Comparison of ENCODE assay signal across 7 cellular contexts in the genomic region with DNA sequence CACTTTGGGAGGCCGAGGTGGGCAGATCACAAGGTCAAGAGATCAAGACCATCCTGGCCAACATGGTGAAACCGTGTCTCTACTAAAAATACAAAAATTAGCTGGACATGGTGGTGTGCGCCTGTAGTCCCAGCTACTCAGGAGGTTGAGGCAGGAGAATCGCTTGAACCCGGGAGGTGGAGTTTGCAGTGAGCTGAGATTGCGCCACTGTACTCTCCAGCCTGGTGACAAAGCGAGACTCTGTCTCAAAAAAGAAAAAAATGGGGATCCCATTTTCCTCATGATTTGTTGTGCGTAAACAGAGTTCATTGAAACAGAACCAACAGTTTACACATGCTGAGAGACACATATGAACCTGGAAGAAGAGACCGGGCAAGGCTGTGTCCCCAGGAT. TPM values are rescaled to one million over a fixed set of nuclear protein-coding genes. Genes with fewer than 3 reads are reported as not detected.
A peak's percentile ranks its signal among the peaks of the same experiment; 100 is the strongest.
DNase-seq lines count a peak whose midpoint lies in the region; ATAC-seq, FAIRE-seq and TF ChIP-seq lines count a peak whose summit lies in the region.
"Not testable (repeated sequence)": the region's sequence is repeated elsewhere in the genome, so short reads cannot be mapped to it uniquely, and the experiment has no call there.

No MANE protein-coding gene starts in this region.

- not testable (repeated sequence) for FAIRE-seq in astrocyte (lab: Jason Lieb, UNC)

- H3K9me2 ChIP-seq in GM23338 (ENCODE audit: insufficient read depth) = not testable (repeated sequence)

- not testable (repeated sequence) for H3K4me2 ChIP-seq in GM23338; astrocyte (ENCODE audit: low read length); osteoblast (ENCODE audit: insufficient read depth, low read length)

- not testable (repeated sequence) for H3K9me3 ChIP-seq in astrocyte (ENCODE audit: insufficient read depth, low read depth, low read length); left lung; osteoblast (ENCODE audit: low read depth, low read length); stomach

- H3K27ac Mint-ChIP-seq in GM23338 (peak overlapping the region; percentile 93), astrocyte (ENCODE audit: unreplicated experiment) (peak overlapping the region; percentile 62), endothelial cell (ENCODE audit: unreplicated experiment) (peak overlapping the region; percentile 68)
- H3K27ac Mint-ChIP-seq in activated CD4-positive, alpha-beta T cell treated with anti-CD3 and anti-CD28 coated beads for 36 hours = not testable (repeated sequence)

- intact Hi-C loops in activated CD4-positive, alpha-beta T cell treated with anti-CD3 and anti-CD28 coated beads for 36 hours (cut with DNase I, micrococcal nuclease); left lung (cut with DNase I); stomach (cut with DNase I; ENCODE audit: low total_unique reads): not testable (repeated sequence)

- H3K36me3 Mint-ChIP-seq in GM23338 (ENCODE audit: low read depth) = peaks cover 35% of the 10 kb centered on the region
- peaks cover 31% of the 10 kb centered on the region for H3K36me3 Mint-ChIP-seq in activated CD4-positive, alpha-beta T cell treated with anti-CD3 and anti-CD28 coated beads for 36 hours (ENCODE audit: low read depth)
- peaks cover 10% of the 10 kb centered on the region for H3K36me3 Mint-ChIP-seq in astrocyte (ENCODE audit: low read depth, unreplicated experiment)
- peaks cover 11% of the 10 kb centered on the region for H3K36me3 Mint-ChIP-seq in endothelial cell (ENCODE audit: low read depth, unreplicated experiment)

- H3K9ac ChIP-seq in astrocyte (ENCODE audit: low read length) = not testable (repeated sequence)

- H3F3A ChIP-seq in GM23338 (replicated peaks; ENCODE audit: low read depth) = not testable (repeated sequence)

- H3K4me1 Mint-ChIP-seq in GM23338 (peaks cover 87% of the 10 kb centered on the region), astrocyte (ENCODE audit: low read depth, unreplicated experiment) (peaks cover 34% of the 10 kb centered on the region), endothelial cell (ENCODE audit: unreplicated experiment) (peaks cover 63% of the 10 kb centered on the region)
- H3K4me1 Mint-ChIP-seq in activated CD4-positive, alpha-beta T cell treated with anti-CD3 and anti-CD28 coated beads for 36 hours = peaks cover 70% of the 10 kb centered on the region

- H3K27me3 ChIP-seq in GM23338 (ENCODE audit: insufficient read depth); astrocyte (ENCODE audit: insufficient read depth, low read length); left lung; osteoblast (ENCODE audit: insufficient read depth, low read length); stomach: not testable (repeated sequence)

- H4K20me1 ChIP-seq in GM23338 (replicated peaks; ENCODE audit: insufficient read depth) = not testable (repeated sequence)
- H4K20me1 ChIP-seq in astrocyte (ENCODE audit: insufficient read depth, low read length) = peaks cover 82% of the 10 kb centered on the region
- H4K20me1 ChIP-seq in osteoblast (ENCODE audit: insufficient read depth, low read length) = peaks cover 37% of the 10 kb centered on the region

- not testable (repeated sequence) for H3K4me3 Mint-ChIP-seq in GM23338; astrocyte (ENCODE audit: unreplicated experiment); endothelial cell (ENCODE audit: unreplicated experiment)
- peak overlapping the region; percentile 61 for H3K4me3 Mint-ChIP-seq in activated CD4-positive, alpha-beta T cell treated with anti-CD3 and anti-CD28 coated beads for 36 hours

- WGBS in stomach, 5 donors = 91 to 95% (median 92%) methylated on average over 7 to 9 of the region's 9 CpGs

- H2AFZ ChIP-seq in GM23338; astrocyte (ENCODE audit: low read depth, low read length); osteoblast (ENCODE audit: low read length): not testable (repeated sequence)

- H3K79me2 ChIP-seq in GM23338 (replicated peaks; ENCODE audit: insufficient read depth) (peaks cover 91% of the 10 kb centered on the region), astrocyte (ENCODE audit: insufficient read depth, low read length) (peaks cover 92% of the 10 kb centered on the region), osteoblast (ENCODE audit: insufficient read depth, low read length) (peaks cover 97% of the 10 kb centered on the region)

- peak overlapping the region; percentile 93 for H3K27ac ChIP-seq in GM23338 (ENCODE audit: low read depth)
- not testable (repeated sequence) for H3K27ac ChIP-seq in astrocyte (ENCODE audit: low read depth, low read length)
- H3K27ac ChIP-seq in left lung = peak overlapping the region; percentile 74 to 84
- H3K27ac ChIP-seq in osteoblast (ENCODE audit: low read depth, low read length) = peak overlapping the region; percentile 79
- peak overlapping the region; percentile 66 to 86 (median 79) for H3K27ac ChIP-seq in stomach

- H3K4me1 ChIP-seq in GM23338 (ENCODE audit: insufficient read depth) (peaks cover 85% of the 10 kb centered on the region), astrocyte (ENCODE audit: insufficient read depth, low read length) (peaks cover 35% of the 10 kb centered on the region), left lung (peaks cover 61 to 97% of the 10 kb centered on the region in 2 donors), osteoblast (ENCODE audit: insufficient read depth, low read length) (peaks cover 58% of the 10 kb centered on the region), stomach (peaks cover 64 to 100% (median 90%) of the 10 kb centered on the region in 4 donors)

- not testable (repeated sequence) for H3K4me3 ChIP-seq in GM23338; astrocyte (ENCODE audit: insufficient read depth, low read depth, low read length); left lung; osteoblast (ENCODE audit: insufficient read depth, low read length)
- H3K4me3 ChIP-seq in stomach = peak overlapping the region in 1 of 4 donors; percentile 4

- not testable (repeated sequence) for ATAC-seq in GM23338; activated CD4-positive, alpha-beta T cell treated with anti-CD3 and anti-CD28 coated beads for 36 hours; left lung

- not testable (repeated sequence) for H3K9me3 Mint-ChIP-seq in GM23338; activated CD4-positive, alpha-beta T cell treated with anti-CD3 and anti-CD28 coated beads for 36 hours (ENCODE audit: low read depth); astrocyte (ENCODE audit: unreplicated experiment); endothelial cell (ENCODE audit: unreplicated experiment)

- CTCF ChIA-PET in activated CD4-positive, alpha-beta T cell treated with anti-CD3 and anti-CD28 coated beads for 36 hours (lab: Charles Lee) = interaction anchor here (0.5 to 1.4 kb wide), 5 partner anchors 11 to 504 kb away, joined by 3 to 5 read pairs (median 3); no protein-coding TSS in a partner anchor

- TF ChIP-seq POLR2A in stomach (IDR thresholded peaks at IDR 0.05) = not testable (repeated sequence)

- POLR2A ChIA-PET in activated CD4-positive, alpha-beta T cell treated with anti-CD3 and anti-CD28 coated beads for 36 hours (lab: Charles Lee) = interaction anchor here (0.6 kb wide), 1 partner anchor 161 kb away, joined by 3 read pairs; no protein-coding TSS in a partner anchor

- H3K36me3 ChIP-seq in GM23338 (ENCODE audit: insufficient read depth); astrocyte (ENCODE audit: insufficient read depth, low read length): not testable (repeated sequence)
- H3K36me3 ChIP-seq in left lung (peaks cover 0 to 16% of the 10 kb centered on the region in 2 donors), osteoblast (ENCODE audit: insufficient read depth, low read length) (peaks cover 22% of the 10 kb centered on the region), stomach (peaks cover 0 to 21% (median 0%) of the 10 kb centered on the region in 4 donors)

- not testable (repeated sequence) for DNase-seq in GM23338 (ENCODE audit: low spot score); activated CD4-positive, alpha-beta T cell treated with anti-CD3 and anti-CD28 coated beads for 36 hours; astrocyte (ENCODE audit: low read depth); endothelial cell (ENCODE audit: low spot score); left lung; osteoblast (ENCODE audit: insufficient read length, low spot score, missing footprints); stomach

- TF ChIP-seq EP300 in stomach (IDR thresholded peaks at IDR 0.05) = not testable (repeated sequence)

- peaks cover 26% of the 10 kb centered on the region for H3K27me3 Mint-ChIP-seq in GM23338 (ENCODE audit: insufficient read depth, low read depth, poor library complexity)
- not testable (repeated sequence) for H3K27me3 Mint-ChIP-seq in activated CD4-positive, alpha-beta T cell treated with anti-CD3 and anti-CD28 coated beads for 36 hours; astrocyte (ENCODE audit: low read depth, unreplicated experiment); endothelial cell (ENCODE audit: unreplicated experiment)

- TF ChIP-seq CTCF in GM23338 (conservative IDR thresholded peaks at IDR 0.05; ENCODE audit: low read depth in 2 of 2); astrocyte (IDR thresholded peaks at IDR 0.05; ENCODE audit: insufficient read depth, low read depth, low read length); endothelial cell (IDR thresholded peaks at IDR 0.05; ENCODE audit: unreplicated experiment); left lung (IDR thresholded peaks at IDR 0.05); osteoblast (IDR thresholded peaks at IDR 0.05; ENCODE audit: extremely low read depth, low read depth, low read length); stomach (IDR thresholded peaks at IDR 0.05): not testable (repeated sequence)

RNA-seq across cellular contexts. Expression of gene HK1, which starts 55.6 kb away (rescaled TPM):
- total RNA-seq in GM23338 (2014; rRNA removed; shearing (Covaris generic)) = 197 and 229 TPM in 2 replicates
- polyA plus RNA-seq in GM23338 (2016; fragmentation: Nextera tagmentation; extraction: Ambion mirVana) (70.0 and 76.6 TPM in 2 replicates), stomach (10 to 100 TPM; 42.6 to 48.0 (median 43.7) TPM)
- total RNA-seq in activated CD4-positive, alpha-beta T cell treated with anti-CD3 and anti-CD28 coated beads for 36 hours = 100 to 1,000 TPM; 258 to 261 TPM
- total RNA-seq in astrocyte (94.5 and 95.0 TPM in 2 replicates), endothelial cell (ENCODE audit: unreplicated experiment) (162 TPM), left lung (100 to 1,000 TPM in 1 of 2 donors, 10 to 100 TPM in 1; 88.8 to 126 TPM), osteoblast (99.6 and 111 TPM in 2 replicates), stomach (10 to 100 TPM; 32.7 to 60.9 (median 54.5) TPM)
